Comparison of ENCODE assay signal across 6 cellular contexts in the genomic region with DNA sequence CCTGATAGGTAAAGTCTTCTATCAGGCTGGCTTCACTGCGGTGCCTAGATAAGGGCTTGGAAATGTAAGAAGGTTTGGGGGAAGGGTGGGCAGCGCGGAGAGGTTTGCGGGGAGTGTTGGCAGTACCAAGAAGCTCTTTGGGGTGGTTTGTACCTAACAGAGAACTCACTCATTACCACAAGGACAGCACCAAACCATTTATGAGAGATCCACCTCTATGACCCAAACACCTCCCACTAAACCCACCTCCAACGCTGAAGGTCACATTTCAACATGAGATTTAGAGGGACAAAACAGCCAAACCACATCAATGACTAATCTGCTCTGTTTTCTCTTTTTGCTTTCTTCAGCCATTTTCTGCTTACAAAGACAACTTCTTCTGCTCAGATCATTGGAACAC. TPM values are rescaled to one million over a fixed set of nuclear protein-coding genes. Genes with fewer than 3 reads are reported as not detected.
"Had no signal": no experiment of that assay in that cellular context is flagged by ENCODE, and none has a peak within 500 bp of the region (broad histone marks: within the 10 kb centered on the region; RNA-seq: fewer than 3 reads in every experiment).

No MANE protein-coding gene starts in this region.

RNA-seq across cellular contexts. Expression of a gene that starts 4.9 kb away (rescaled TPM):
- total RNA-seq: M059J, PC-3, Peyer's patch, Right ventricle myocardium superior, SJSA1 had no signal
- polyA plus RNA-seq: SK-N-SH had no signal

RNA-seq across cellular contexts. Expression of a gene that starts 43.5 kb away (rescaled TPM):
- total RNA-seq: M059J, PC-3, Peyer's patch, Right ventricle myocardium superior, SJSA1 had no signal
